ENCODE assay signal across 11 cellular contexts in genomic region chr7:8443871-8444756, GRCh38. TPM values are rescaled to one million over a fixed set of nuclear protein-coding genes. Genes with fewer than 3 reads are reported as not detected.
DNase-seq lines count a peak whose midpoint lies in the region; FAIRE-seq and TF ChIP-seq lines count a peak whose summit lies in the region.
"Had no signal": no experiment of that assay in that cellular context is flagged by ENCODE, and none has a peak within 500 bp of the region (broad histone marks: within the 10 kb centered on the region; RNA-seq: fewer than 3 reads in every experiment).

No MANE protein-coding gene starts in this region.

- peaks cover 3% of the 10 kb centered on the region for H3K36me3 Mint-ChIP-seq in activated naive CD4-positive, alpha-beta T cell treated with anti-CD3 and anti-CD28 coated beads, Interleukin-2, amount 10 ng/mL, durations not matched to agents 7 days and 5 days
- H3K36me3 Mint-ChIP-seq in activated T-helper 2 cell treated with anti-CD3 and anti-CD28 coated beads, Interferon-gamma antibody, Interleukin-2, Interleukin-4, amounts not matched to agents 10 μg/mL and 5 μg/mL and 100 μg/mL, durations not matched to agents 14 hours and 24 hours and 36 hours (ENCODE audit: low read depth), result no peaks in the 10 kb centered on the region

- no peak for FAIRE-seq in GM12891 (lab: Jason Lieb, UNC)

- no peak for TF ChIP-seq POLR2A in GM12891 (IDR thresholded peaks at IDR 0.05; ENCODE audit: low read depth, low read length)

- no peak for DNase-seq in activated naive CD4-positive, alpha-beta T cell treated with anti-CD3 and anti-CD28 coated beads, Interleukin-2, amount 10 ng/mL, durations not matched to agents 7 days and 5 days
- DNase-seq in activated naive CD4-positive, alpha-beta T cell (lab: John Stamatoyannopoulos, UW), result no peak
- DNase-seq in activated T-helper 2 cell treated with anti-CD3 and anti-CD28 coated beads, Interferon-gamma antibody, Interleukin-2, Interleukin-4, amounts not matched to agents 10 μg/mL and 5 μg/mL and 100 μg/mL, durations not matched to agents 14 hours and 24 hours and 36 hours (ENCODE audit: low spot score), result no peak
- DNase-seq in islet precursor cell (peak; percentile 83), GM12891 (ENCODE audit: insufficient read length, low spot score) (no peak), OCI-M1 (lab: John Stamatoyannopoulos, UW) (no peak)
- no peak for DNase-seq in activated effector memory CD4-positive, alpha-beta T cell treated with anti-CD3 and anti-CD28 coated beads, Interleukin-2, amount 50 U/mL, for 16 hours
- DNase-seq: activated B cell treated with CpG ODN at 0.5 μM for 24 hours, amniotic stem cell had no signal

- peak overlapping the region; percentile 84 for H3K27ac Mint-ChIP-seq in activated naive CD4-positive, alpha-beta T cell treated with anti-CD3 and anti-CD28 coated beads, Interleukin-2, amount 10 ng/mL, durations not matched to agents 7 days and 5 days
- H3K27ac Mint-ChIP-seq in activated T-helper 2 cell treated with anti-CD3 and anti-CD28 coated beads, Interferon-gamma antibody, Interleukin-2, Interleukin-4, amounts not matched to agents 10 μg/mL and 5 μg/mL and 100 μg/mL, durations not matched to agents 14 hours and 24 hours and 36 hours, result peak overlapping the region; percentile 60
- H3K27ac Mint-ChIP-seq: activated B cell treated with CpG ODN at 0.5 μM for 24 hours had no signal

- H3K4me1 Mint-ChIP-seq in activated naive CD4-positive, alpha-beta T cell treated with anti-CD3 and anti-CD28 coated beads, Interleukin-2, amount 10 ng/mL, durations not matched to agents 7 days and 5 days, result peaks cover 6% of the 10 kb centered on the region
- peaks cover 6% of the 10 kb centered on the region for H3K4me1 Mint-ChIP-seq in activated T-helper 2 cell treated with anti-CD3 and anti-CD28 coated beads, Interferon-gamma antibody, Interleukin-2, Interleukin-4, amounts not matched to agents 10 μg/mL and 5 μg/mL and 100 μg/mL, durations not matched to agents 14 hours and 24 hours and 36 hours (ENCODE audit: low read depth)

- peaks cover 7% of the 10 kb centered on the region for H3K9me3 Mint-ChIP-seq in activated naive CD4-positive, alpha-beta T cell treated with anti-CD3 and anti-CD28 coated beads, Interleukin-2, amount 10 ng/mL, durations not matched to agents 7 days and 5 days
- peaks cover 3% of the 10 kb centered on the region for H3K9me3 Mint-ChIP-seq in activated T-helper 2 cell treated with anti-CD3 and anti-CD28 coated beads, Interferon-gamma antibody, Interleukin-2, Interleukin-4, amounts not matched to agents 10 μg/mL and 5 μg/mL and 100 μg/mL, durations not matched to agents 14 hours and 24 hours and 36 hours

- peaks cover 56% of the 10 kb centered on the region for H3K27me3 Mint-ChIP-seq in activated naive CD4-positive, alpha-beta T cell treated with anti-CD3 and anti-CD28 coated beads, Interleukin-2, amount 10 ng/mL, durations not matched to agents 7 days and 5 days
- peaks cover 53% of the 10 kb centered on the region for H3K27me3 Mint-ChIP-seq in activated T-helper 2 cell treated with anti-CD3 and anti-CD28 coated beads, Interferon-gamma antibody, Interleukin-2, Interleukin-4, amounts not matched to agents 10 μg/mL and 5 μg/mL and 100 μg/mL, durations not matched to agents 14 hours and 24 hours and 36 hours (ENCODE audit: low read depth)

- peak overlapping the region; percentile 30 for H3K27ac ChIP-seq in temporal lobe (ENCODE audit: low read depth, low read length)

- intact Hi-C loops in activated T-helper 2 cell treated with anti-CD3 and anti-CD28 coated beads, Interferon-gamma antibody, Interleukin-2, Interleukin-4, amounts not matched to agents 10 μg/mL and 5 μg/mL and 100 μg/mL, durations not matched to agents 14 hours and 24 hours and 36 hours (cut with micrococcal nuclease), result no loop called here

- CTCF ChIA-PET in activated naive CD4-positive, alpha-beta T cell treated with anti-CD3 and anti-CD28 coated beads, Interleukin-2, amount 10 ng/mL, durations not matched to agents 7 days and 5 days (lab: Charles Lee), result no interaction called here

- no peak overlapping the region for H3K4me3 Mint-ChIP-seq in activated naive CD4-positive, alpha-beta T cell treated with anti-CD3 and anti-CD28 coated beads, Interleukin-2, amount 10 ng/mL, durations not matched to agents 7 days and 5 days
- no peak overlapping the region for H3K4me3 Mint-ChIP-seq in activated T-helper 2 cell treated with anti-CD3 and anti-CD28 coated beads, Interferon-gamma antibody, Interleukin-2, Interleukin-4, amounts not matched to agents 10 μg/mL and 5 μg/mL and 100 μg/mL, durations not matched to agents 14 hours and 24 hours and 36 hours (ENCODE audit: low read depth)
- H3K4me3 Mint-ChIP-seq: activated B cell treated with CpG ODN at 0.5 μM for 24 hours had no signal

TF ChIP-seq in GM12891, 5 proteins besides CTCF, POLR2A, EP300 and RAD21:
- TF ChIP-seq POLR2AphosphoS5 (IDR thresholded peaks at IDR 0.05; ENCODE audit: low read depth, low read length) (no peak), PAX5 (IDR thresholded peaks at IDR 0.05; ENCODE audit: insufficient read depth, low read length, severe bottlenecking) (no peak), POU2F2 (IDR thresholded peaks at IDR 0.05; ENCODE audit: low read depth, low read length) (no peak), SPI1 (IDR thresholded peaks at IDR 0.05; ENCODE audit: low read depth, low read length) (no peak), TAF1 (IDR thresholded peaks at IDR 0.05; ENCODE audit: low read depth, low read length) (no peak)

RNA-seq across cellular contexts. Expression of gene NXPH1, which starts 10.7 kb away (rescaled TPM):
- not detected in 2 replicates for total RNA-seq in activated T-helper 2 cell treated with anti-CD3 and anti-CD28 coated beads, Interferon-gamma antibody, Interleukin-2, Interleukin-4, amounts not matched to agents 10 μg/mL and 5 μg/mL and 100 μg/mL, durations not matched to agents 14 hours and 24 hours and 36 hours
- 34.9 TPM for total RNA-seq in temporal lobe
- not detected for polyA plus RNA-seq in GM12891 (2012; ENCODE audit: low read depth, missing spikeins)
- total RNA-seq: activated B cell treated with CpG ODN at 0.5 μM for 24 hours, fibroblast of villous mesenchyme had no signal

Comparison
In these comparisons a context has a peak if more than half of its experiments do, and no peak if none do; other contexts are left out.
1. RNA of gene NXPH1, which starts 10.7 kb away (total RNA-seq): 34.9 TPM in temporal lobe (single experiment); not detected in activated T-helper 2 cell treated with anti-CD3 and anti-CD28 coated beads, Interferon-gamma antibody, Interleukin-2, Interleukin-4, amounts not matched to agents 10 μg/mL and 5 μg/mL and 100 μg/mL, durations not matched to agents 14 hours and 24 hours and 36 hours; every median in the first group is over 10 times any median in the second.